Comparison of ENCODE assay signal across 10 cellular contexts in the genomic region with DNA sequence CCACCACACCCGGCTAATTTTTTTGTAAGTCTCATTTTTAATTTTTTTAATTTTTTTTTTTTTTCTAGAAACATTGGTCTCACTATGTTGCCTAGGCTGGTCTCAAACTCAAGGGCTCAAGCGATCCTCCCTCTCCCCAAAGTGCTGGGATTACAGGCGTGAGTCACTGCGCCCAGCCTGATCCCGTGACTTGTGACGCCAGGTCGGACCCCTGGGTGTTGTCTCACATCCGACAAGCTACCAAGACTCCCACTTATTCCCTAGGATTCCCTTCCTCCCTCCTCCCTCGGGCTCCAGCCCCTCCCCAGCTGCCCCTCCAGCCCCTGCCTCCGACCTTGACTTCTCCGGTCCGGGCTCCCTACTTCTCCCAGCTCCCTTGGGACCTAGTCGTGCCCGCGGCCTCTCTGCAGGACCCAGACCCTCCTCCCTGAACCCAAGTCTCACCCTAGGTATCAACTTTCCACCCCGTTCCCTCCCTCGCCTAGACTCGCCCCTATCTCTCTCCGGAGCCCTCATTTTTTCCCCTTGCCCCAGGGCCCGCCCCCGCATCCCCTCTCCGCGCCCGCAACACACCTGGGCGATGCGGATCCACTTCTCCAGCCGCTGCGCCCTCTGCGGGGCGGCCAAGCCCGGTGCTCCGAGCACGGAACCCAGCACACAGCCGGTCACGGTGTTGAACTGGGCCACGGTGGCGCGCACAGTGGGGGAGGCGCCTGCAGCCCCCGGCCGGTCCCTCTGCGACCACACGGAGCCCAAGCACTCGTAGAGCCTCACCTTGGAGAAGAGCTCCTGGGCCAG. TPM values are rescaled to one million over a fixed set of nuclear protein-coding genes. Genes with fewer than 3 reads are reported as not detected.
DNase-seq lines count a peak whose midpoint lies in the region; ATAC-seq and TF ChIP-seq lines count a peak whose summit lies in the region.
"Had no signal": no experiment of that assay in that cellular context is flagged by ENCODE, and none has a peak within 500 bp of the region (broad histone marks: within the 10 kb centered on the region; RNA-seq: fewer than 3 reads in every experiment).

No MANE protein-coding gene starts in this region.

- H3K27ac Mint-ChIP-seq in T-cell (no peak overlapping the region), natural killer cell (no peak overlapping the region), glutamatergic neuron (ENCODE audit: unreplicated experiment) (no peak overlapping the region)
- H3K27ac Mint-ChIP-seq: stimulated activated naive CD8-positive, alpha-beta T cell treated with anti-CD3 and anti-CD28 coated beads, Interleukin-15, Interleukin-2, amounts not matched to agents 100 ng/mL and 50 ng/mL, for 24 hours had no signal

- H3K4me1 Mint-ChIP-seq in T-cell (no peaks in the 10 kb centered on the region), natural killer cell (no peaks in the 10 kb centered on the region), glutamatergic neuron (ENCODE audit: low read depth, unreplicated experiment) (no peaks in the 10 kb centered on the region)

- no peak overlapping the region for H3K4me3 ChIP-seq in BJ (ENCODE audit: low read depth, low read length)

- ATAC-seq in T-cell (replicated peaks in 1 of 4) (peak; percentile 50 to 76 (median 54)), natural killer cell (peak in 2 of 3 donors; percentile 21 to 42)
- ATAC-seq: HepG2 had no signal

- CTCF ChIA-PET in BJ (lab: Yijun Ruan, JAX), result interaction anchor here (0.6 to 2.6 kb wide), 5 partner anchors 10 to 59 kb away, joined by 3 to 15 read pairs (median 3); partner anchors contain the start of gene PRKCSH
- CTCF ChIA-PET in T-cell (lab: Charles Lee), result interaction anchor here (0.6 to 2.7 kb wide), 6 partner anchors 23 to 1827 kb away, joined by 3 to 14 read pairs (median 4); no protein-coding TSS in a partner anchor

- POLR2A ChIA-PET in BJ (lab: Charles Lee), result no interaction called here
- POLR2A ChIA-PET in T-cell (lab: Charles Lee), result interaction anchor here in 1 of 2 donors (0.7 kb wide), 1 partner anchor 14 kb away, joined by 3 read pairs; no protein-coding TSS in a partner anchor

- H3K36me3 Mint-ChIP-seq in T-cell, result no peaks in the 10 kb centered on the region
- H3K36me3 Mint-ChIP-seq in natural killer cell, result no peaks in the 10 kb centered on the region
- H3K36me3 Mint-ChIP-seq in glutamatergic neuron (ENCODE audit: unreplicated experiment), result no peaks in the 10 kb centered on the region

- H3K4me3 Mint-ChIP-seq in T-cell (no peak overlapping the region), natural killer cell (no peak overlapping the region), glutamatergic neuron (ENCODE audit: unreplicated experiment) (no peak overlapping the region)
- H3K4me3 Mint-ChIP-seq: stimulated activated naive CD8-positive, alpha-beta T cell treated with anti-CD3 and anti-CD28 coated beads, Interleukin-15, Interleukin-2, amounts not matched to agents 100 ng/mL and 50 ng/mL, for 24 hours had no signal

- peak; percentile 19 for TF ChIP-seq CTCF in BJ (IDR thresholded peaks at IDR 0.05; ENCODE audit: insufficient read depth, low read depth, low read length)
- TF ChIP-seq CTCF in natural killer cell (IDR thresholded peaks at IDR 0.05), result no peak
- no peak for TF ChIP-seq CTCF in glutamatergic neuron (IDR thresholded peaks at IDR 0.05; ENCODE audit: partially characterized antibody, unreplicated experiment)

- DNase-seq in BJ (ENCODE audit: low read depth) (no peak), T-cell (peak in 8 of 34 experiments; percentile 10 to 37 (median 32)), dermis blood vessel endothelial cell (peak; percentile 47), natural killer cell (no peak), GM19240 (ENCODE audit: insufficient read length, low spot score) (no peak), mucosa of gallbladder (ENCODE audit: low spot score) (no peak), glutamatergic neuron (no peak), NCI-H510A treated with DMSO at 0.1 percent for 48 hours (lab: John Stamatoyannopoulos, UW) (no peak)

- H3K27me3 ChIP-seq in BJ (ENCODE audit: control insufficient read depth, insufficient read depth, low read length), result no peaks in the 10 kb centered on the region

- no peaks in the 10 kb centered on the region; the same call in 1 of the 2 replicates for H3K36me3 ChIP-seq in BJ (ENCODE audit: control insufficient read depth, insufficient read depth, low read length)

- no peaks in the 10 kb centered on the region for H3K9me3 Mint-ChIP-seq in T-cell
- no peaks in the 10 kb centered on the region for H3K9me3 Mint-ChIP-seq in natural killer cell
- H3K9me3 Mint-ChIP-seq in glutamatergic neuron (ENCODE audit: unreplicated experiment), result peaks cover 3% of the 10 kb centered on the region
- H3K9me3 Mint-ChIP-seq: stimulated activated naive CD8-positive, alpha-beta T cell treated with anti-CD3 and anti-CD28 coated beads, Interleukin-15, Interleukin-2, amounts not matched to agents 100 ng/mL and 50 ng/mL, for 24 hours had no signal

- H3K27me3 Mint-ChIP-seq in T-cell (peaks cover 9 to 21% of the 10 kb centered on the region in 2 donors), natural killer cell (ENCODE audit: low read depth in 2 of 2) (peaks cover 0 to 4% of the 10 kb centered on the region in 2 donors), glutamatergic neuron (ENCODE audit: unreplicated experiment) (peaks cover 6% of the 10 kb centered on the region)

- intact Hi-C loops in natural killer cell (cut with micrococcal nuclease), result no loop called here

RNA-seq across cellular contexts. Expression of gene RGL3, which starts 13.1 kb away (rescaled TPM):
- polyA plus RNA-seq in BJ (2011; rRNA removed), result 1.4 and 2.3 TPM in 2 replicates
- polyA minus RNA-seq in BJ (2011; rRNA and poly(A)+ RNA removed), result 1.3 and 1.7 TPM in 2 replicates
- total RNA-seq in T-cell (under 1 TPM in 3 of 5 donors, not detected in 2; 0.22 to 0.72 (median 0.50) TPM), dermis blood vessel endothelial cell (2.1 and 4.3 TPM in 2 replicates), natural killer cell (under 1 TPM in 1 of 3 donors, not detected in 2; 0.48 TPM), mucosa of gallbladder (72.0 TPM), glutamatergic neuron (ENCODE audit: unreplicated experiment) (0.66 TPM)

RNA-seq across cellular contexts. Expression of gene EPOR, which starts 21.9 kb away (rescaled TPM):
- polyA plus RNA-seq in BJ (2011; rRNA removed), result 3.8 and 5.9 TPM in 2 replicates
- polyA minus RNA-seq in BJ (2011; rRNA and poly(A)+ RNA removed), result 2.2 and 2.4 TPM in 2 replicates
- total RNA-seq in T-cell (10 to 100 TPM in 1 of 5 donors, 1 to 10 TPM in 4; 5.9 to 11.0 (median 6.7) TPM), dermis blood vessel endothelial cell (6.0 and 8.2 TPM in 2 replicates), natural killer cell (10 to 100 TPM in 2 of 3 donors, 1 to 10 TPM in 1; 7.6 to 10.7 (median 10.3) TPM), mucosa of gallbladder (17.8 TPM), glutamatergic neuron (ENCODE audit: unreplicated experiment) (11.0 TPM)

RNA-seq across cellular contexts. Expression of gene ODAD3, which starts 28.9 kb away (rescaled TPM):
- 0.16 and 0.38 TPM in 2 replicates for polyA plus RNA-seq in BJ (2011; rRNA removed)
- not detected in 2 replicates for polyA minus RNA-seq in BJ (2011; rRNA and poly(A)+ RNA removed)
- total RNA-seq in T-cell (under 1 TPM in 1 of 5 donors, not detected in 4; 0.20 TPM), dermis blood vessel endothelial cell (0.05 TPM in 1 of 2 replicates, not detected in the other), natural killer cell (not detected), mucosa of gallbladder (1.4 TPM), glutamatergic neuron (ENCODE audit: unreplicated experiment) (2.6 TPM)

RNA-seq across cellular contexts. Expression of gene PRKCSH, which starts 29.4 kb away (rescaled TPM):
- 137 and 348 TPM in 2 replicates for polyA plus RNA-seq in BJ (2011; rRNA removed)
- polyA minus RNA-seq in BJ (2011; rRNA and poly(A)+ RNA removed), result 107 and 140 TPM in 2 replicates
- total RNA-seq in T-cell, result 100 to 1,000 TPM; 248 to 382 (median 334) TPM
- 117 and 310 TPM in 2 replicates for total RNA-seq in dermis blood vessel endothelial cell
- total RNA-seq in natural killer cell, result 100 to 1,000 TPM; 320 to 367 (median 327) TPM
- total RNA-seq in mucosa of gallbladder, result 357 TPM
- total RNA-seq in glutamatergic neuron (ENCODE audit: unreplicated experiment), result 276 TPM

RNA-seq across cellular contexts. Expression of gene SWSAP1, which starts 31.6 kb away (rescaled TPM):
- polyA plus RNA-seq in BJ (2011; rRNA removed), result 1.0 TPM in 2 replicates
- polyA minus RNA-seq in BJ (2011; rRNA and poly(A)+ RNA removed), result 0.14 and 0.57 TPM in 2 replicates
- 1 to 10 TPM; 1.6 to 5.5 (median 4.3) TPM for total RNA-seq in T-cell
- total RNA-seq in dermis blood vessel endothelial cell, result 0.79 and 0.85 TPM in 2 replicates
- total RNA-seq in natural killer cell, result 1 to 10 TPM; 2.1 to 2.9 (median 2.8) TPM
- total RNA-seq in mucosa of gallbladder, result 4.9 TPM
- total RNA-seq in glutamatergic neuron (ENCODE audit: unreplicated experiment), result 2.1 TPM

Comparison
In these comparisons a context has a peak if more than half of its experiments do, and no peak if none do; other contexts are left out.
1. RNA of gene RGL3, which starts 13.1 kb away (total RNA-seq): 72.0 TPM in mucosa of gallbladder (single experiment); 2.1 to 4.3 TPM in dermis blood vessel endothelial cell, 0.66 TPM in glutamatergic neuron (single experiment), 0.22 to 0.72 TPM in T-cell and 0.48 TPM in natural killer cell; every median in the first group is over 10 times any median in the second.